ENCODE assay signal across 1 cellular context in the genomic region with DNA sequence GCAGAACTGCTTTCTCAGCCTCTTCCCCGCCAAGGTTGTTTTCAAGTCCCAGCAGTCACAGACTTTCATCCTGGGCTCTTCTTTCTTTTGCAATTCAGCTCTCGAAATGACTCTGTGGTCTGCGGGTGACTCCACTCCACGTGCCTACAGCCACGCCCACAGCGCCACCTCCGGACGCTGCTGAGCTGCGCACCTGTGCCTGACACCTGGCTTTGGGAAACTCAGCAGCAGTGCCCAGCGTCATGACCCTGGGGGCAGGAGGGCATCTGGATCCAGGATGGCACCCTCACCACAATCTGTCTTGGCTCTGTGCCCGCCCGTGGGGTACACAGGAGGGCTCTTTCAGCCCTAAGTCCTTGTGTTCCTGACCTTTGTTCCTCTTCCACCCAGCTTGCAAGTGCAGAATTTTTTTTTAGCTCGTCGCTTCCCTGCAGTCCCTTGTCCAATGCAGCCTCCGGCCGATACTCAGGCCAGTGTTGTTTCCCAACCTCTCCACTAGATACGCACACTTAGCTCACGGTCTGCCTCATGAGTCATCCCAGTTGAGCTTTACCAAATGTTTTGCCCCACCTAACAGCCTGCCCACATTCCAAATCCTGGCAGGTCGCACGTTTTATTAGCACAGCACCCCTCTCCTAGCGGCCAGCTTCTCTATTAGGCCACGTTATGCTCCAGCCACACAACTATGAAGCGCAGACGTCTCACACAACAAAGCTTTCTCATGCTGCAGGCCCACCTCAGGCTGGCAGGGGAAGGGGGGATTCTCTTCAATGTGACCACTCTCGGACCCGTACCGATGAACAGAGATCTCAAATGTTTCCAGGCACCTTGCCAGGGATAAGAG.
TF ChIP-seq lines count a peak whose summit lies in the region.

No MANE protein-coding gene starts in this region.

TF ChIP-seq in H1, 55 proteins besides CTCF, POLR2A, EP300 and RAD21:
- no peak for TF ChIP-seq HDAC6 (IDR thresholded peaks at IDR 0.05; ENCODE audit: low read depth, low read length)
- TF ChIP-seq MAFK (IDR thresholded peaks at IDR 0.05; ENCODE audit: low read depth, low read length), result no peak
- TF ChIP-seq KDM4A (IDR thresholded peaks at IDR 0.05; ENCODE audit: low read depth, low read length, severe bottlenecking), result no peak
- no peak for TF ChIP-seq CBX8 (IDR thresholded peaks at IDR 0.05; ENCODE audit: borderline replicate concordance, low read depth, low read length)
- TF ChIP-seq, protein P1, sequence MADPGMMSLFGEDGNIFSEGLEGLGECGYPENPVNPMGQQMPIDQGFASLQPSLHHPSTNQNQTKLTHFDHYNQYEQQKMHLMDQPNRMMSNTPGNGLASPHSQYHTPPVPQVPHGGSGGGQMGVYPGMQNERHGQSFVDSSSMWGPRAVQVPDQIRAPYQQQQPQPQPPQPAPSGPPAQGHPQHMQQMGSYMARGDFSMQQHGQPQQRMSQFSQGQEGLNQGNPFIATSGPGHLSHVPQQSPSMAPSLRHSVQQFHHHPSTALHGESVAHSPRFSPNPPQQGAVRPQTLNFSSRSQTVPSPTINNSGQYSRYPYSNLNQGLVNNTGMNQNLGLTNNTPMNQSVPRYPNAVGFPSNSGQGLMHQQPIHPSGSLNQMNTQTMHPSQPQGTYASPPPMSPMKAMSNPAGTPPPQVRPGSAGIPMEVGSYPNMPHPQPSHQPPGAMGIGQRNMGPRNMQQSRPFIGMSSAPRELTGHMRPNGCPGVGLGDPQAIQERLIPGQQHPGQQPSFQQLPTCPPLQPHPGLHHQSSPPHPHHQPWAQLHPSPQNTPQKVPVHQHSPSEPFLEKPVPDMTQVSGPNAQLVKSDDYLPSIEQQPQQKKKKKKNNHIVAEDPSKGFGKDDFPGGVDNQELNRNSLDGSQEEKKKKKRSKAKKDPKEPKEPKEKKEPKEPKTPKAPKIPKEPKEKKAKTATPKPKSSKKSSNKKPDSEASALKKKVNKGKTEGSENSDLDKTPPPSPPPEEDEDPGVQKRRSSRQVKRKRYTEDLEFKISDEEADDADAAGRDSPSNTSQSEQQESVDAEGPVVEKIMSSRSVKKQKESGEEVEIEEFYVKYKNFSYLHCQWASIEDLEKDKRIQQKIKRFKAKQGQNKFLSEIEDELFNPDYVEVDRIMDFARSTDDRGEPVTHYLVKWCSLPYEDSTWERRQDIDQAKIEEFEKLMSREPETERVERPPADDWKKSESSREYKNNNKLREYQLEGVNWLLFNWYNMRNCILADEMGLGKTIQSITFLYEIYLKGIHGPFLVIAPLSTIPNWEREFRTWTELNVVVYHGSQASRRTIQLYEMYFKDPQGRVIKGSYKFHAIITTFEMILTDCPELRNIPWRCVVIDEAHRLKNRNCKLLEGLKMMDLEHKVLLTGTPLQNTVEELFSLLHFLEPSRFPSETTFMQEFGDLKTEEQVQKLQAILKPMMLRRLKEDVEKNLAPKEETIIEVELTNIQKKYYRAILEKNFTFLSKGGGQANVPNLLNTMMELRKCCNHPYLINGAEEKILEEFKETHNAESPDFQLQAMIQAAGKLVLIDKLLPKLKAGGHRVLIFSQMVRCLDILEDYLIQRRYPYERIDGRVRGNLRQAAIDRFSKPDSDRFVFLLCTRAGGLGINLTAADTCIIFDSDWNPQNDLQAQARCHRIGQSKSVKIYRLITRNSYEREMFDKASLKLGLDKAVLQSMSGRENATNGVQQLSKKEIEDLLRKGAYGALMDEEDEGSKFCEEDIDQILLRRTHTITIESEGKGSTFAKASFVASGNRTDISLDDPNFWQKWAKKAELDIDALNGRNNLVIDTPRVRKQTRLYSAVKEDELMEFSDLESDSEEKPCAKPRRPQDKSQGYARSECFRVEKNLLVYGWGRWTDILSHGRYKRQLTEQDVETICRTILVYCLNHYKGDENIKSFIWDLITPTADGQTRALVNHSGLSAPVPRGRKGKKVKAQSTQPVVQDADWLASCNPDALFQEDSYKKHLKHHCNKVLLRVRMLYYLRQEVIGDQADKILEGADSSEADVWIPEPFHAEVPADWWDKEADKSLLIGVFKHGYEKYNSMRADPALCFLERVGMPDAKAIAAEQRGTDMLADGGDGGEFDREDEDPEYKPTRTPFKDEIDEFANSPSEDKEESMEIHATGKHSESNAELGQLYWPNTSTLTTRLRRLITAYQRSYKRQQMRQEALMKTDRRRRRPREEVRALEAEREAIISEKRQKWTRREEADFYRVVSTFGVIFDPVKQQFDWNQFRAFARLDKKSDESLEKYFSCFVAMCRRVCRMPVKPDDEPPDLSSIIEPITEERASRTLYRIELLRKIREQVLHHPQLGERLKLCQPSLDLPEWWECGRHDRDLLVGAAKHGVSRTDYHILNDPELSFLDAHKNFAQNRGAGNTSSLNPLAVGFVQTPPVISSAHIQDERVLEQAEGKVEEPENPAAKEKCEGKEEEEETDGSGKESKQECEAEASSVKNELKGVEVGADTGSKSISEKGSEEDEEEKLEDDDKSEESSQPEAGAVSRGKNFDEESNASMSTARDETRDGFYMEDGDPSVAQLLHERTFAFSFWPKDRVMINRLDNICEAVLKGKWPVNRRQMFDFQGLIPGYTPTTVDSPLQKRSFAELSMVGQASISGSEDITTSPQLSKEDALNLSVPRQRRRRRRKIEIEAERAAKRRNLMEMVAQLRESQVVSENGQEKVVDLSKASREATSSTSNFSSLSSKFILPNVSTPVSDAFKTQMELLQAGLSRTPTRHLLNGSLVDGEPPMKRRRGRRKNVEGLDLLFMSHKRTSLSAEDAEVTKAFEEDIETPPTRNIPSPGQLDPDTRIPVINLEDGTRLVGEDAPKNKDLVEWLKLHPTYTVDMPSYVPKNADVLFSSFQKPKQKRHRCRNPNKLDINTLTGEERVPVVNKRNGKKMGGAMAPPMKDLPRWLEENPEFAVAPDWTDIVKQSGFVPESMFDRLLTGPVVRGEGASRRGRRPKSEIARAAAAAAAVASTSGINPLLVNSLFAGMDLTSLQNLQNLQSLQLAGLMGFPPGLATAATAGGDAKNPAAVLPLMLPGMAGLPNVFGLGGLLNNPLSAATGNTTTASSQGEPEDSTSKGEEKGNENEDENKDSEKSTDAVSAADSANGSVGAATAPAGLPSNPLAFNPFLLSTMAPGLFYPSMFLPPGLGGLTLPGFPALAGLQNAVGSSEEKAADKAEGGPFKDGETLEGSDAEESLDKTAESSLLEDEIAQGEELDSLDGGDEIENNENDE (IDR thresholded peaks at IDR 0.05; ENCODE audit: insufficient replicate concordance, low read length), result no peak
- no peak for TF ChIP-seq RXRA (IDR thresholded peaks at IDR 0.05; ENCODE audit: insufficient read depth, low read depth, low read length)
- TF ChIP-seq NRF1 (IDR thresholded peaks at IDR 0.05; ENCODE audit: low read depth, low read length), result no peak
- TF ChIP-seq CBX5 (IDR thresholded peaks at IDR 0.05; ENCODE audit: low read depth, low read length), result no peak
- TF ChIP-seq, protein P2, sequence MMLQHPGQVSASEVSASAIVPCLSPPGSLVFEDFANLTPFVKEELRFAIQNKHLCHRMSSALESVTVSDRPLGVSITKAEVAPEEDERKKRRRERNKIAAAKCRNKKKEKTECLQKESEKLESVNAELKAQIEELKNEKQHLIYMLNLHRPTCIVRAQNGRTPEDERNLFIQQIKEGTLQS (IDR thresholded peaks at IDR 0.05; ENCODE audit: insufficient read depth, low read depth, low read length), result no peak
- TF ChIP-seq PHF8 (conservative IDR thresholded peaks at IDR 0.05; ENCODE audit: low read depth, low read length), result no peak
- TF ChIP-seq, protein P3, sequence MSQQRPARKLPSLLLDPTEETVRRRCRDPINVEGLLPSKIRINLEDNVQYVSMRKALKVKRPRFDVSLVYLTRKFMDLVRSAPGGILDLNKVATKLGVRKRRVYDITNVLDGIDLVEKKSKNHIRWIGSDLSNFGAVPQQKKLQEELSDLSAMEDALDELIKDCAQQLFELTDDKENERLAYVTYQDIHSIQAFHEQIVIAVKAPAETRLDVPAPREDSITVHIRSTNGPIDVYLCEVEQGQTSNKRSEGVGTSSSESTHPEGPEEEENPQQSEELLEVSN (IDR thresholded peaks at IDR 0.05), result peak; percentile 69
- TF ChIP-seq GTF2F1 (IDR thresholded peaks at IDR 0.05; ENCODE audit: borderline replicate concordance, low read depth, low read length), result no peak
- TF ChIP-seq TCF12 (IDR thresholded peaks at IDR 0.05; ENCODE audit: low read depth, low read length), result peak; percentile 79; the same call in 1 of the 2 replicates
- TF ChIP-seq BRCA1 (IDR thresholded peaks at IDR 0.05; ENCODE audit: low read depth, low read length), result no peak
- no peak for TF ChIP-seq SUZ12 (IDR thresholded peaks at IDR 0.05; ENCODE audit: low read length)
- TF ChIP-seq ASH2L (IDR thresholded peaks at IDR 0.05; ENCODE audit: low read length), result no peak
- TF ChIP-seq POLR2AphosphoS5 (IDR thresholded peaks at IDR 0.05; ENCODE audit: low read depth, low read length), result no peak
- no peak for TF ChIP-seq BCL11A (IDR thresholded peaks at IDR 0.05; ENCODE audit: low read depth in 2 of 2, low read length in 2 of 2)
- no peak for TF ChIP-seq SP1 (IDR thresholded peaks at IDR 0.05; ENCODE audit: low read depth, low read length)
- no peak for TF ChIP-seq SP2 (IDR thresholded peaks at IDR 0.05; ENCODE audit: low read length)
- TF ChIP-seq HDAC2 (IDR thresholded peaks at IDR 0.05; ENCODE audit: borderline replicate concordance in 1 of 2, low read depth in 2 of 2, low read length in 2 of 2), result no peak
- peak; percentile 52; the same call in 1 of the 2 replicates for TF ChIP-seq GABPA (IDR thresholded peaks at IDR 0.05; ENCODE audit: borderline replicate concordance, insufficient read depth, low read length)
- TF ChIP-seq POU5F1 (IDR thresholded peaks at IDR 0.05; ENCODE audit: low read depth, low read length), result no peak
- TF ChIP-seq SIX5 (IDR thresholded peaks at IDR 0.05; ENCODE audit: low read depth, low read length), result no peak
- TF ChIP-seq YY1 (IDR thresholded peaks at IDR 0.05; ENCODE audit: low read depth, low read length), result peak; percentile 31; the same call in 1 of the 2 replicates
- TF ChIP-seq, protein P4, sequence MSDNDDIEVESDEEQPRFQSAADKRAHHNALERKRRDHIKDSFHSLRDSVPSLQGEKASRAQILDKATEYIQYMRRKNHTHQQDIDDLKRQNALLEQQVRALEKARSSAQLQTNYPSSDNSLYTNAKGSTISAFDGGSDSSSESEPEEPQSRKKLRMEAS (IDR thresholded peaks at IDR 0.05), result peak; percentile 97
- TF ChIP-seq, protein P5, sequence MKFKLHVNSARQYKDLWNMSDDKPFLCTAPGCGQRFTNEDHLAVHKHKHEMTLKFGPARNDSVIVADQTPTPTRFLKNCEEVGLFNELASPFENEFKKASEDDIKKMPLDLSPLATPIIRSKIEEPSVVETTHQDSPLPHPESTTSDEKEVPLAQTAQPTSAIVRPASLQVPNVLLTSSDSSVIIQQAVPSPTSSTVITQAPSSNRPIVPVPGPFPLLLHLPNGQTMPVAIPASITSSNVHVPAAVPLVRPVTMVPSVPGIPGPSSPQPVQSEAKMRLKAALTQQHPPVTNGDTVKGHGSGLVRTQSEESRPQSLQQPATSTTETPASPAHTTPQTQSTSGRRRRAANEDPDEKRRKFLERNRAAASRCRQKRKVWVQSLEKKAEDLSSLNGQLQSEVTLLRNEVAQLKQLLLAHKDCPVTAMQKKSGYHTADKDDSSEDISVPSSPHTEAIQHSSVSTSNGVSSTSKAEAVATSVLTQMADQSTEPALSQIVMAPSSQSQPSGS (IDR thresholded peaks at IDR 0.05; ENCODE audit: low read length), result no peak
- no peak for TF ChIP-seq EZH2 (IDR thresholded peaks at IDR 0.05; ENCODE audit: low read depth, low read length, severe bottlenecking)
- no peak for TF ChIP-seq TAF7 (optimal IDR thresholded peaks at IDR 0.05; ENCODE audit: borderline replicate concordance, low read depth, low read length)
- no peak for TF ChIP-seq SRF (IDR thresholded peaks at IDR 0.05; ENCODE audit: low read depth, low read length)
- TF ChIP-seq RNF2 (IDR thresholded peaks at IDR 0.05; ENCODE audit: borderline replicate concordance, low read depth, low read length, missing control alignments, poor library complexity, severe bottlenecking), result no peak
- no peak for TF ChIP-seq NANOG (IDR thresholded peaks at IDR 0.05; ENCODE audit: insufficient read depth, low read depth, low read length, poor library complexity, severe bottlenecking)
- TF ChIP-seq CHD1 (IDR thresholded peaks at IDR 0.05; ENCODE audit: low read depth, low read length), result no peak
- no peak for TF ChIP-seq KDM5A (IDR thresholded peaks at IDR 0.05; ENCODE audit: low read length)
- TF ChIP-seq SIRT6 (IDR thresholded peaks at IDR 0.05; ENCODE audit: low read length), result no peak
- TF ChIP-seq, protein P6, sequence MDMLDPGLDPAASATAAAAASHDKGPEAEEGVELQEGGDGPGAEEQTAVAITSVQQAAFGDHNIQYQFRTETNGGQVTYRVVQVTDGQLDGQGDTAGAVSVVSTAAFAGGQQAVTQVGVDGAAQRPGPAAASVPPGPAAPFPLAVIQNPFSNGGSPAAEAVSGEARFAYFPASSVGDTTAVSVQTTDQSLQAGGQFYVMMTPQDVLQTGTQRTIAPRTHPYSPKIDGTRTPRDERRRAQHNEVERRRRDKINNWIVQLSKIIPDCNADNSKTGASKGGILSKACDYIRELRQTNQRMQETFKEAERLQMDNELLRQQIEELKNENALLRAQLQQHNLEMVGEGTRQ (IDR thresholded peaks at IDR 0.05; ENCODE audit: low read length), result 0 out of 2 replicates have a peak, but pooled peaks have one; percentile 16
- TF ChIP-seq SIN3A (conservative IDR thresholded peaks at IDR 0.05 in 1 of 2, IDR thresholded peaks at IDR 0.05 in 1 of 2; ENCODE audit: low read depth in 1 of 2, low read length in 2 of 2), result peak in 1 of 2 experiments; percentile 77; a peak in 2 of 4 replicates
- TF ChIP-seq CEBPB (IDR thresholded peaks at IDR 0.05; ENCODE audit: low read depth, low read length), result 0 out of 2 replicates have a peak, but pooled peaks have one; percentile 9
- no peak for TF ChIP-seq SP4 (IDR thresholded peaks at IDR 0.05; ENCODE audit: low read length)
- TF ChIP-seq CREB1 (IDR thresholded peaks at IDR 0.05), result peak; percentile 42; the same call in 1 of the 2 replicates
- 0 out of 2 replicates have a peak, but pooled peaks have one; percentile 47 for TF ChIP-seq BACH1 (IDR thresholded peaks at IDR 0.05; ENCODE audit: low read length)
- no peak for TF ChIP-seq SAP30 (IDR thresholded peaks at IDR 0.05; ENCODE audit: insufficient read depth, insufficient replicate concordance, low read length)
- TF ChIP-seq FOSL1 (IDR thresholded peaks at IDR 0.05; ENCODE audit: insufficient read depth, low read depth, low read length), result no peak
- TF ChIP-seq KDM1A (IDR thresholded peaks at IDR 0.05; ENCODE audit: borderline replicate concordance, low read length), result no peak
- no peak for TF ChIP-seq RFX5 (IDR thresholded peaks at IDR 0.05; ENCODE audit: borderline replicate concordance, low read depth, low read length)
- no peak for TF ChIP-seq RBBP5 (IDR thresholded peaks at IDR 0.05; ENCODE audit: borderline replicate concordance, low read depth, low read length)
- TF ChIP-seq ZNF274 (IDR thresholded peaks at IDR 0.05; ENCODE audit: borderline replicate concordance, extremely low read depth, low read length), result no peak
- TF ChIP-seq EGR1 (IDR thresholded peaks at IDR 0.05; ENCODE audit: borderline replicate concordance, low read depth, low read length), result no peak
- 0 out of 2 replicates have a peak, but pooled peaks have one; percentile 18 for TF ChIP-seq TEAD4 (IDR thresholded peaks at IDR 0.05; ENCODE audit: low read depth, low read length)
- TF ChIP-seq JUN (IDR thresholded peaks at IDR 0.05; ENCODE audit: low read depth, low read length), result no peak
